Comparison of ENCODE assay signal across 10 cellular contexts in genomic region chr12:112900298-112901145, GRCh38. TPM values are rescaled to one million over a fixed set of nuclear protein-coding genes. Genes with fewer than 3 reads are reported as not detected.
DNase-seq lines count a peak whose midpoint lies in the region; ATAC-seq, FAIRE-seq and TF ChIP-seq lines count a peak whose summit lies in the region.
"Had no signal": no experiment of that assay in that cellular context is flagged by ENCODE, and none has a peak within 500 bp of the region (broad histone marks: within the 10 kb centered on the region; RNA-seq: fewer than 3 reads in every experiment).

No MANE protein-coding gene starts in this region.

- H3K4me2 ChIP-seq in astrocyte (ENCODE audit: low read length): no peak overlapping the region
- H3K4me2 ChIP-seq in keratinocyte (ENCODE audit: control insufficient read depth, extremely low read depth, insufficient read depth, low read depth, low read length): no peak overlapping the region

- no peak for FAIRE-seq in RCC 7860 (lab: Jason Lieb, UNC)
- FAIRE-seq in astrocyte (lab: Jason Lieb, UNC): no peak
- peak; percentile 78 for FAIRE-seq in keratinocyte (lab: Jason Lieb, UNC)
- FAIRE-seq: A204.1 had no signal

- H3K79me2 ChIP-seq in astrocyte (ENCODE audit: insufficient read depth, low read length) (no peaks in the 10 kb centered on the region), keratinocyte (ENCODE audit: control insufficient read depth, insufficient read depth, low read length) (no peaks in the 10 kb centered on the region)

- no peak overlapping the region for H3K4me3 ChIP-seq in Jurkat, Clone E6-1 (ENCODE audit: low read length)
- no peak overlapping the region for H3K4me3 ChIP-seq in astrocyte (ENCODE audit: insufficient read depth, low read depth, low read length)
- H3K4me3 ChIP-seq in keratinocyte (ENCODE audit: control insufficient read depth in 2 of 3, extremely low read depth in 1 of 3, insufficient read depth in 2 of 3, low read depth in 1 of 3, low read length in 3 of 3): no peak overlapping the region

- H3K4me1 ChIP-seq in astrocyte (ENCODE audit: insufficient read depth, low read length) (no peaks in the 10 kb centered on the region), keratinocyte (ENCODE audit: control insufficient read depth, extremely low read depth, insufficient read depth, low read length) (no peaks in the 10 kb centered on the region)

- DNase-seq in DMS153 (lab: John Stamatoyannopoulos, UW) (peak; percentile 23), DMS153 treated with DMSO at 0.1 percent for 48 hours (lab: John Stamatoyannopoulos, UW; ENCODE audit: unreplicated experiment) (no peak), RCC 7860 (ENCODE audit: low spot score) (peak; percentile 16), astrocyte (ENCODE audit: low read depth) (peak; percentile 4), keratinocyte (ENCODE audit: low read depth, low spot score) (peak; percentile 60)
- DNase-seq in Jurkat, Clone E6-1 (ENCODE audit: low read depth, low spot score): peak; percentile 58
- peak; percentile 32 for DNase-seq in stimulated activated naive B cell treated with anti-CD40 and anti-IgM and Interleukin-4, amounts not matched to agents 10 μg/mL and 1 μg/mL and 100 μg/mL, for 72 hours

- dilution Hi-C loops in keratinocyte (cut with MboI; ENCODE audit: extremely low pct_ligation_motif_present, low sequenced_read_pairs): no loop called here

- H3K27me3 Mint-ChIP-seq in astrocyte (ENCODE audit: low read depth, unreplicated experiment): peaks cover 32% of the 10 kb centered on the region
- H3K27me3 Mint-ChIP-seq in stimulated activated naive B cell treated with anti-CD40 and anti-IgM and Interleukin-4, amounts not matched to agents 10 μg/mL and 1 μg/mL and 100 μg/mL, for 72 hours: peaks cover 11 to 27% of the 10 kb centered on the region in 2 donors

- TF ChIP-seq CTCF in astrocyte (IDR thresholded peaks at IDR 0.05; ENCODE audit: insufficient read depth, low read depth, low read length): peak; percentile 74
- peak; percentile 68 to 78 (median 71) for TF ChIP-seq CTCF in keratinocyte (optimal IDR thresholded peaks at IDR 0.05 in 1 of 3, IDR thresholded peaks at IDR 0.05 in 1 of 3, conservative IDR thresholded peaks at IDR 0.05 in 1 of 3; ENCODE audit: extremely low read depth in 1 of 3, insufficient read depth in 2 of 3, low read length in 3 of 3)

- no peak overlapping the region for H2AFZ ChIP-seq in astrocyte (ENCODE audit: low read depth, low read length)
- no peak overlapping the region for H2AFZ ChIP-seq in keratinocyte (ENCODE audit: control insufficient read depth, low read length)

- H3K9ac ChIP-seq in astrocyte (ENCODE audit: low read length) (no peak overlapping the region), keratinocyte (ENCODE audit: control insufficient read depth, extremely low read depth, insufficient read depth, low read length) (no peak overlapping the region)

- H3K36me3 Mint-ChIP-seq in astrocyte (ENCODE audit: low read depth, unreplicated experiment): no peaks in the 10 kb centered on the region
- no peaks in the 10 kb centered on the region for H3K36me3 Mint-ChIP-seq in stimulated activated naive B cell treated with anti-CD40 and anti-IgM and Interleukin-4, amounts not matched to agents 10 μg/mL and 1 μg/mL and 100 μg/mL, for 72 hours

- no peaks in the 10 kb centered on the region for H3K27me3 ChIP-seq in astrocyte (ENCODE audit: insufficient read depth, low read length)
- H3K27me3 ChIP-seq in keratinocyte (ENCODE audit: control insufficient read depth, extremely low read depth, insufficient read depth, low read length): no peaks in the 10 kb centered on the region

- H3K9me3 Mint-ChIP-seq in astrocyte (ENCODE audit: unreplicated experiment): no peaks in the 10 kb centered on the region
- no peaks in the 10 kb centered on the region for H3K9me3 Mint-ChIP-seq in stimulated activated naive B cell treated with anti-CD40 and anti-IgM and Interleukin-4, amounts not matched to agents 10 μg/mL and 1 μg/mL and 100 μg/mL, for 72 hours
- H3K9me3 Mint-ChIP-seq: stimulated activated naive CD8-positive, alpha-beta T cell treated with anti-CD3 and anti-CD28 coated beads, Interleukin-15, Interleukin-2, amounts not matched to agents 100 ng/mL and 50 ng/mL, for 24 hours had no signal

- peak in 1 of 2 donors; percentile 51 for ATAC-seq in stimulated activated naive B cell treated with anti-CD40 and anti-IgM and Interleukin-4, amounts not matched to agents 10 μg/mL and 1 μg/mL and 100 μg/mL, for 72 hours (replicated peaks)
- ATAC-seq in HG03378 (IDR thresholded peaks at IDR 0.05; ENCODE audit: unreplicated experiment): no peak

- H3K9me3 ChIP-seq in astrocyte (ENCODE audit: insufficient read depth, low read depth, low read length): no peaks in the 10 kb centered on the region
- no peaks in the 10 kb centered on the region for H3K9me3 ChIP-seq in keratinocyte (ENCODE audit: control insufficient read depth, low read depth, low read length)

- H3K4me1 Mint-ChIP-seq in astrocyte (ENCODE audit: low read depth, unreplicated experiment): peaks cover 4% of the 10 kb centered on the region
- H3K4me1 Mint-ChIP-seq in stimulated activated naive B cell treated with anti-CD40 and anti-IgM and Interleukin-4, amounts not matched to agents 10 μg/mL and 1 μg/mL and 100 μg/mL, for 72 hours: peaks cover 17 to 22% of the 10 kb centered on the region in 2 donors

- H3K4me3 Mint-ChIP-seq in astrocyte (ENCODE audit: unreplicated experiment): no peak overlapping the region
- H3K4me3 Mint-ChIP-seq in stimulated activated naive B cell treated with anti-CD40 and anti-IgM and Interleukin-4, amounts not matched to agents 10 μg/mL and 1 μg/mL and 100 μg/mL, for 72 hours: no peak overlapping the region
- H3K4me3 Mint-ChIP-seq: stimulated activated naive CD8-positive, alpha-beta T cell treated with anti-CD3 and anti-CD28 coated beads, Interleukin-15, Interleukin-2, amounts not matched to agents 100 ng/mL and 50 ng/mL, for 24 hours had no signal

- H3K9me1 ChIP-seq in keratinocyte (ENCODE audit: control insufficient read depth, extremely low read depth, insufficient read depth, low read length): no peaks in the 10 kb centered on the region

- H3K27ac Mint-ChIP-seq in astrocyte (ENCODE audit: unreplicated experiment): no peak overlapping the region
- H3K27ac Mint-ChIP-seq in stimulated activated naive B cell treated with anti-CD40 and anti-IgM and Interleukin-4, amounts not matched to agents 10 μg/mL and 1 μg/mL and 100 μg/mL, for 72 hours: no peak overlapping the region
- H3K27ac Mint-ChIP-seq: stimulated activated naive CD8-positive, alpha-beta T cell treated with anti-CD3 and anti-CD28 coated beads, Interleukin-15, Interleukin-2, amounts not matched to agents 100 ng/mL and 50 ng/mL, for 24 hours had no signal

- H3K36me3 ChIP-seq in astrocyte (ENCODE audit: insufficient read depth, low read length): no peaks in the 10 kb centered on the region
- no peaks in the 10 kb centered on the region for H3K36me3 ChIP-seq in keratinocyte (ENCODE audit: control insufficient read depth in 2 of 2, extremely low read depth in 1 of 2, insufficient read depth in 2 of 2, low read length in 2 of 2)

- H4K20me1 ChIP-seq in astrocyte (ENCODE audit: insufficient read depth, low read length) (no peaks in the 10 kb centered on the region), keratinocyte (ENCODE audit: control insufficient read depth, extremely low read depth, insufficient read depth, low read length) (no peaks in the 10 kb centered on the region)

- H3K27ac ChIP-seq in astrocyte (ENCODE audit: low read depth, low read length) (no peak overlapping the region), keratinocyte (ENCODE audit: control insufficient read depth, insufficient read depth, low read length) (no peak overlapping the region)

RNA-seq across cellular contexts. Expression of gene OAS1, which starts 6.2 kb away (rescaled TPM):
- polyA plus RNA-seq in Jurkat, Clone E6-1 (2012; ENCODE audit: insufficient read depth, insufficient read length): 14.5 TPM
- total RNA-seq in astrocyte: 132 and 149 TPM in 2 replicates
- 88.3 to 102 TPM (median 95.0 TPM) in 3 replicates for polyA plus RNA-seq in keratinocyte
- 6.3 TPM for polyA plus RNA-seq in keratinocyte (2011; ENCODE audit: low read depth)
- 52.6 and 59.7 TPM in 2 replicates for polyA plus RNA-seq in keratinocyte (2011; cell fraction: cytosol; rRNA removed)
- 63.4 and 68.2 TPM in 2 replicates for polyA plus RNA-seq in keratinocyte (2011; cell fraction: nucleus; rRNA removed)
- polyA plus RNA-seq in keratinocyte (2012; ENCODE audit: low replicate concordance): 11.8 and 65.0 TPM in 2 replicates
- 43.6 to 63.7 TPM (median 45.5 TPM) in 3 replicates for polyA minus RNA-seq in keratinocyte
- polyA minus RNA-seq in keratinocyte (2011; cell fraction: cytosol; rRNA and poly(A)+ RNA removed): 41.8 TPM
- 31.0 and 38.5 TPM in 2 replicates for polyA minus RNA-seq in keratinocyte (2011; cell fraction: nucleus; rRNA and poly(A)+ RNA removed)

RNA-seq across cellular contexts. Expression of gene OAS3, which starts 37.8 kb away (rescaled TPM):
- polyA plus RNA-seq in Jurkat, Clone E6-1 (2012; ENCODE audit: insufficient read depth, insufficient read length): 13.7 TPM
- total RNA-seq in astrocyte: 33.8 and 37.1 TPM in 2 replicates
- 54.1 to 104 TPM (median 59.2 TPM) in 3 replicates for polyA plus RNA-seq in keratinocyte
- 2.8 TPM for polyA plus RNA-seq in keratinocyte (2011; ENCODE audit: low read depth)
- 54.1 and 65.0 TPM in 2 replicates for polyA plus RNA-seq in keratinocyte (2011; cell fraction: cytosol; rRNA removed)
- 102 TPM in 2 replicates for polyA plus RNA-seq in keratinocyte (2011; cell fraction: nucleus; rRNA removed)
- polyA plus RNA-seq in keratinocyte (2012; ENCODE audit: low replicate concordance): 5.4 and 65.5 TPM in 2 replicates
- 132 to 508 TPM (median 151 TPM) in 3 replicates for polyA minus RNA-seq in keratinocyte
- polyA minus RNA-seq in keratinocyte (2011; cell fraction: cytosol; rRNA and poly(A)+ RNA removed): 42.0 TPM
- 50.1 and 76.1 TPM in 2 replicates for polyA minus RNA-seq in keratinocyte (2011; cell fraction: nucleus; rRNA and poly(A)+ RNA removed)
